8 cellular contexts compared by ENCODE assay signal in genomic region chr21:26169061-26169610, GRCh38. TPM values are rescaled to one million over a fixed set of nuclear protein-coding genes. Genes with fewer than 3 reads are reported as not detected.
DNase-seq lines count a peak whose midpoint lies in the region; ATAC-seq and TF ChIP-seq lines count a peak whose summit lies in the region.

No MANE protein-coding gene starts in this region.

- H3K79me1 ChIP-seq in neuronal stem cell (ENCODE audit: low read depth, low read length) = peaks cover 3% of the 10 kb centered on the region

- peak overlapping the region; percentile 99 for H2AFZ ChIP-seq in neuronal stem cell (ENCODE audit: low read length)

- no peak overlapping the region for H3K23ac ChIP-seq in neuronal stem cell (ENCODE audit: low read depth, low read length, poor library complexity)

- H3K4ac ChIP-seq in neuronal stem cell (ENCODE audit: low read length) = no peak overlapping the region

- no peak for TF ChIP-seq POLR2A in gastroesophageal sphincter (IDR thresholded peaks at IDR 0.05)

- no peaks in the 10 kb centered on the region for H3K27me3 Mint-ChIP-seq in activated naive CD4-positive, alpha-beta T cell treated with anti-CD3 and anti-CD28 coated beads for 36 hours (ENCODE audit: low read depth)
- peaks cover 8% of the 10 kb centered on the region for H3K27me3 Mint-ChIP-seq in type B pancreatic cell

- peaks cover 24% of the 10 kb centered on the region for H3K4me1 Mint-ChIP-seq in activated naive CD4-positive, alpha-beta T cell treated with anti-CD3 and anti-CD28 coated beads for 36 hours (ENCODE audit: low read depth)
- H3K4me1 Mint-ChIP-seq in type B pancreatic cell (ENCODE audit: unreplicated experiment) = peaks cover 32% of the 10 kb centered on the region

- H3K18ac ChIP-seq in neuronal stem cell (ENCODE audit: low read length) = peak overlapping the region; percentile 99

- H2BK15ac ChIP-seq in neuronal stem cell (ENCODE audit: low read length) = peak overlapping the region; percentile 68

- H2BK120ac ChIP-seq in neuronal stem cell (ENCODE audit: low read depth, low read length) = peak overlapping the region; percentile 63

- peaks cover 7% of the 10 kb centered on the region for H3K36me3 Mint-ChIP-seq in activated naive CD4-positive, alpha-beta T cell treated with anti-CD3 and anti-CD28 coated beads for 36 hours (ENCODE audit: low read depth)
- H3K36me3 Mint-ChIP-seq in type B pancreatic cell = peaks cover 4% of the 10 kb centered on the region

- ATAC-seq in GM19397 (IDR thresholded peaks at IDR 0.05; ENCODE audit: unreplicated experiment) (peak; percentile 41), gastroesophageal sphincter (peak; percentile 35)

- peaks cover 0 to 60% (median 22%) of the 10 kb centered on the region in 3 donors for H3K4me1 ChIP-seq in gastroesophageal sphincter
- peaks cover 12 to 26% of the 10 kb centered on the region in 2 donors for H3K4me1 ChIP-seq in neuronal stem cell (ENCODE audit: control insufficient read depth in 2 of 2, insufficient read depth in 1 of 2, low read depth in 1 of 2, low read length in 2 of 2)

- H3K27ac ChIP-seq in C4-2B (peak overlapping the region; percentile 86), gastroesophageal sphincter (peak overlapping the region; percentile 37 to 90 (median 88)), neuronal stem cell (replicated peaks; ENCODE audit: low read length) (peak overlapping the region; percentile 92)

- H3K9ac ChIP-seq in neuronal stem cell (ENCODE audit: low read depth, low read length, poor library complexity) = peak overlapping the region; percentile 89

- peak overlapping the region; percentile 71 for H3K27ac Mint-ChIP-seq in activated naive CD4-positive, alpha-beta T cell treated with anti-CD3 and anti-CD28 coated beads for 36 hours
- H3K27ac Mint-ChIP-seq in type B pancreatic cell = peak overlapping the region; percentile 82

- H4K8ac ChIP-seq in neuronal stem cell (ENCODE audit: low read depth, low read length) = no peak overlapping the region

- H3K4me2 ChIP-seq in neuronal stem cell (ENCODE audit: insufficient read depth, low read length, poor library complexity, severe bottlenecking) = peak overlapping the region; percentile 95

- peak overlapping the region; percentile 90 for H3K4me3 Mint-ChIP-seq in activated naive CD4-positive, alpha-beta T cell treated with anti-CD3 and anti-CD28 coated beads for 36 hours
- peak overlapping the region; percentile 98 for H3K4me3 Mint-ChIP-seq in type B pancreatic cell

- peak overlapping the region; percentile 90 for H3K14ac ChIP-seq in neuronal stem cell (ENCODE audit: low read length)

- DNase-seq in HT-29 (ENCODE audit: low spot score) = peak; percentile 62
- peak; percentile 79 for DNase-seq in NOMO-1 treated with DMSO at 0.1 percent for 48 hours (lab: John Stamatoyannopoulos, UW; ENCODE audit: unreplicated experiment)
- DNase-seq in activated naive CD4-positive, alpha-beta T cell treated with anti-CD3 and anti-CD28 coated beads for 36 hours = peak; percentile 62
- peak; percentile 37 for DNase-seq in neuronal stem cell (ENCODE audit: low spot score)
- DNase-seq in type B pancreatic cell (ENCODE audit: extremely low spot score, unreplicated experiment) = no peak

- H3K36me3 ChIP-seq in gastroesophageal sphincter (no peaks in the 10 kb centered on the region), neuronal stem cell (replicated peaks in 1 of 2; ENCODE audit: control insufficient read depth in 2 of 2, insufficient read depth in 2 of 2, low read length in 2 of 2) (no peaks in the 10 kb centered on the region)

- TF ChIP-seq EP300 in gastroesophageal sphincter (IDR thresholded peaks at IDR 0.05) = no peak

- H2BK5ac ChIP-seq in neuronal stem cell (ENCODE audit: low read length) = peak overlapping the region; percentile 97

- peak; percentile 33 for TF ChIP-seq CTCF in C4-2B (conservative IDR thresholded peaks at IDR 0.05)
- peak; percentile 19 to 56 (median 42) for TF ChIP-seq CTCF in gastroesophageal sphincter (IDR thresholded peaks at IDR 0.05)
- TF ChIP-seq CTCF in type B pancreatic cell (conservative IDR thresholded peaks at IDR 0.05) = peak; percentile 73

- no peak overlapping the region for H2BK12ac ChIP-seq in neuronal stem cell (ENCODE audit: low read length)

- CTCF ChIA-PET in activated naive CD4-positive, alpha-beta T cell treated with anti-CD3 and anti-CD28 coated beads for 36 hours (lab: Charles Lee) = interaction anchor here (0.6 to 2.7 kb wide), 7 partner anchors 11 to 291 kb away, joined by 3 to 28 read pairs (median 4); no protein-coding TSS in a partner anchor

- intact Hi-C loops in activated naive CD4-positive, alpha-beta T cell treated with anti-CD3 and anti-CD28 coated beads for 36 hours (cut with micrococcal nuclease) = loop anchor here (1.0 to 10.0 kb wide), 4 partner anchors 99 to 774 kb away; no protein-coding TSS in a partner anchor

- peak overlapping the region; percentile 1 for H2AK5ac ChIP-seq in neuronal stem cell (ENCODE audit: low read depth, low read length)

- WGBS in gastroesophageal sphincter (ENCODE audit: low coverage in 1 of 2), 2 donors = 0 to 4% methylated on average over 5 to 12 of the region's 18 CpGs
- no CpG with 5 or more reads among the region's 18 CpGs for WGBS in neuronal stem cell (ENCODE audit: extremely low coverage in 2 of 2, insufficient read length in 2 of 2, insufficient replicate concordance in 1 of 2), 2 donors

- H3K4me3 ChIP-seq in gastroesophageal sphincter (peak overlapping the region; percentile 83 to 95), neuronal stem cell (ENCODE audit: low read length in 2 of 2) (peak overlapping the region; percentile 67 to 95)

- no peaks in the 10 kb centered on the region for H3K9me3 ChIP-seq in gastroesophageal sphincter
- H3K9me3 ChIP-seq in neuronal stem cell (replicated peaks in 1 of 2; ENCODE audit: control insufficient read depth in 2 of 2, insufficient read depth in 1 of 2, low read depth in 1 of 2, low read length in 2 of 2) = no peaks in the 10 kb centered on the region

- H3K27me3 ChIP-seq in gastroesophageal sphincter (no peaks in the 10 kb centered on the region), neuronal stem cell (ENCODE audit: control insufficient read depth in 3 of 3, insufficient read depth in 3 of 3, low read depth in 1 of 3, low read length in 3 of 3) (peaks cover 0 to 2% (median 0%) of the 10 kb centered on the region in 3 experiments)

- H3K9me3 Mint-ChIP-seq in activated naive CD4-positive, alpha-beta T cell treated with anti-CD3 and anti-CD28 coated beads for 36 hours = no peaks in the 10 kb centered on the region
- no peaks in the 10 kb centered on the region for H3K9me3 Mint-ChIP-seq in type B pancreatic cell

- H4K91ac ChIP-seq in neuronal stem cell (ENCODE audit: low read depth, low read length, poor library complexity) = peak overlapping the region; percentile 34

RNA-seq across cellular contexts. Expression of gene APP, which starts 1.4 kb away (rescaled TPM):
- total RNA-seq in HT-29 (2014; rRNA removed; shearing (Covaris generic)) = 163 and 169 TPM in 2 replicates
- total RNA-seq in activated naive CD4-positive, alpha-beta T cell treated with anti-CD3 and anti-CD28 coated beads for 36 hours = 10 to 100 TPM; 60.6 to 61.1 TPM
- total RNA-seq in gastroesophageal sphincter (100 to 1,000 TPM; 282 to 724 (median 545) TPM), type B pancreatic cell (ENCODE audit: low replicate concordance) (329 and 415 TPM in 2 replicates)
- polyA plus RNA-seq in neuronal stem cell (2013, experiment 1 of 2) = 211 TPM
- 208 TPM for polyA plus RNA-seq in neuronal stem cell (2013, experiment 2 of 2)
